Comparison of ENCODE assay signal across 8 cellular contexts in genomic region chr9:136978073-136978864, GRCh38. TPM values are rescaled to one million over a fixed set of nuclear protein-coding genes. Genes with fewer than 3 reads are reported as not detected.
DNase-seq lines count a peak whose midpoint lies in the region; ATAC-seq and TF ChIP-seq lines count a peak whose summit lies in the region.

No MANE protein-coding gene starts in this region.

- peaks cover 2% of the 10 kb centered on the region for H3K4me1 Mint-ChIP-seq in mesothelial cell of epicardium

- no peaks in the 10 kb centered on the region for H3K9me3 Mint-ChIP-seq in mesothelial cell of epicardium

- no peak for TF ChIP-seq CTCF in mesothelial cell of epicardium (IDR thresholded peaks at IDR 0.05; ENCODE audit: unreplicated experiment)

- H3K27me3 Mint-ChIP-seq in mesothelial cell of epicardium (ENCODE audit: low read depth): peaks cover 10% of the 10 kb centered on the region

- H3K4me3 Mint-ChIP-seq in mesothelial cell of epicardium: peak overlapping the region; percentile 63

- no peak for ATAC-seq in HG03457 (IDR thresholded peaks at IDR 0.05; ENCODE audit: unreplicated experiment)

- H3K36me3 Mint-ChIP-seq in mesothelial cell of epicardium: no peaks in the 10 kb centered on the region

- DNase-seq in DMS153 (lab: John Stamatoyannopoulos, UW) (peak; percentile 32), NCI-H226 (peak; percentile 7), activated T-cell treated with anti-CD3 and anti-CD28 coated beads for 24 hours (ENCODE audit: low read depth) (peak; percentile 54), epidermal melanocyte (ENCODE audit: insufficient read length, low spot score) (peak; percentile 94), mesothelial cell of epicardium (ENCODE audit: low spot score in 2 of 2, unreplicated experiment in 2 of 2) (peak; percentile 68 to 75), A172 (ENCODE audit: low spot score) (no peak)
- DNase-seq in stimulated activated CD8-positive, alpha-beta memory T cell treated with anti-CD3 and anti-CD28 coated beads, Interleukin-2, amount 100 ng/mL, for 48 hours (ENCODE audit: low read depth in 2 of 2): peak; percentile 61 to 63

- no peak overlapping the region for H3K27ac Mint-ChIP-seq in mesothelial cell of epicardium

RNA-seq across cellular contexts. Expression of gene PTGDS, which starts 1.0 kb away (rescaled TPM):
- 52.6 to 58.0 TPM (median 53.5 TPM) in 3 replicates for total RNA-seq in mesothelial cell of epicardium
- 1.6 TPM in 1 of 2 replicates, not detected in the other for total RNA-seq in A172 (2014; rRNA removed; shearing (Covaris generic))

RNA-seq across cellular contexts. Expression of gene LCNL1, which starts 4.5 kb away (rescaled TPM):
- total RNA-seq in mesothelial cell of epicardium: 4.7 to 5.7 TPM (median 5.5 TPM) in 3 replicates
- total RNA-seq in A172 (2014; rRNA removed; shearing (Covaris generic)): 0.26 TPM in 1 of 2 replicates, not detected in the other

RNA-seq across cellular contexts. Expression of gene PAXX, which starts 14.0 kb away (rescaled TPM):
- 51.1 to 58.3 TPM (median 53.1 TPM) in 3 replicates for total RNA-seq in mesothelial cell of epicardium
- total RNA-seq in A172 (2014; rRNA removed; shearing (Covaris generic)): 104 and 109 TPM in 2 replicates

RNA-seq across cellular contexts. Expression of gene CLIC3, which starts 18.1 kb away (rescaled TPM):
- 1.5 to 2.9 TPM (median 1.7 TPM) in 3 replicates for total RNA-seq in mesothelial cell of epicardium
- total RNA-seq in A172 (2014; rRNA removed; shearing (Covaris generic)): 126 and 133 TPM in 2 replicates

RNA-seq across cellular contexts. Expression of gene LCN12, which starts 26.2 kb away (rescaled TPM):
- 13.3 to 15.9 TPM (median 13.8 TPM) in 3 replicates for total RNA-seq in mesothelial cell of epicardium
- 0.07 and 2.2 TPM in 2 replicates for total RNA-seq in A172 (2014; rRNA removed; shearing (Covaris generic))

Comparison
In these comparisons a context has a peak if more than half of its experiments do, and no peak if none do; other contexts are left out.
1. RNA of gene PTGDS, which starts 1.0 kb away (total RNA-seq): 52.6 to 58.0 TPM in mesothelial cell of epicardium; 1.6 TPM in A172; every median in the first group is over 10 times any median in the second.